Comparison of ENCODE assay signal across 11 cellular contexts in genomic region chr13:63184693-63185092, GRCh38.
A peak's percentile ranks its signal among the peaks of the same experiment; 100 is the strongest.
DNase-seq lines count a peak whose midpoint lies in the region; ATAC-seq and TF ChIP-seq lines count a peak whose summit lies in the region.
"Had no signal": no experiment of that assay in that cellular context is flagged by ENCODE, and none has a peak within 500 bp of the region (broad histone marks: within the 10 kb centered on the region; RNA-seq: fewer than 3 reads in every experiment).

No MANE protein-coding gene starts in this region.

- H4K12ac ChIP-seq in trophoblast cell (ENCODE audit: low read depth, low read length): no peak overlapping the region

- no peak overlapping the region for H3K18ac ChIP-seq in trophoblast cell (ENCODE audit: low read length)

- DNase-seq in H4 (ENCODE audit: low spot score) (peak; percentile 58), NT2/D1 (ENCODE audit: low read depth, low spot score) (peak; percentile 47), fibroblast of lung (ENCODE audit: low read depth in 2 of 2) (peak; percentile 64 to 93), trophoblast cell (peak; percentile 38 to 62), erythroblast (lab: John Stamatoyannopoulos, UW) (no peak)
- no peak for DNase-seq in activated CD4-positive, alpha-beta T cell treated with anti-CD3 and anti-CD28 coated beads for 4 hours
- DNase-seq: activated CD8-positive, alpha-beta memory T cell treated with anti-CD3 and anti-CD28 coated beads, Interleukin-2, amount 50 U/mL, for 4 hours; anterior cingulate cortex; NCI-H1048; tibial artery had no signal

- H3K4me1 ChIP-seq in NT2/D1 (ENCODE audit: insufficient read depth, insufficient read length): no peaks in the 10 kb centered on the region
- no peaks in the 10 kb centered on the region for H3K4me1 ChIP-seq in fibroblast of lung (ENCODE audit: control insufficient read depth, extremely low read depth, insufficient read depth, low read length)
- H3K4me1 ChIP-seq in trophoblast cell (ENCODE audit: control insufficient read depth in 1 of 2, insufficient read depth in 2 of 2, low read length in 2 of 2): peaks cover 0 to 4% of the 10 kb centered on the region in 2 experiments
- H3K4me1 ChIP-seq: tibial artery had no signal

- no peak overlapping the region for H3K14ac ChIP-seq in trophoblast cell (ENCODE audit: low read length)

- H2AFZ ChIP-seq in fibroblast of lung (ENCODE audit: low read length) (no peak overlapping the region), trophoblast cell (ENCODE audit: insufficient read depth, low read length, poor library complexity) (no peak overlapping the region)

- no peak for TF ChIP-seq POLR2A in erythroblast (IDR thresholded peaks at IDR 0.05; ENCODE audit: low read length)

- H2BK12ac ChIP-seq in trophoblast cell (ENCODE audit: low read length): no peak overlapping the region

- no peak for TF ChIP-seq CTCF in fibroblast of lung (conservative IDR thresholded peaks at IDR 0.05 in 1 of 2, IDR thresholded peaks at IDR 0.05 in 1 of 2; ENCODE audit: low read depth in 1 of 2, low read length in 2 of 2)

- H4K8ac ChIP-seq in trophoblast cell (ENCODE audit: low read depth, low read length): no peak overlapping the region

- H3K4me2 ChIP-seq in fibroblast of lung (ENCODE audit: extremely low read depth, insufficient read depth, low read length) (no peak overlapping the region), trophoblast cell (ENCODE audit: low read length) (no peak overlapping the region)

- H2BK5ac ChIP-seq in trophoblast cell (ENCODE audit: low read depth, low read length, poor library complexity): no peak overlapping the region

- no peak for ATAC-seq in HG02610 (IDR thresholded peaks at IDR 0.05; ENCODE audit: unreplicated experiment)

- no peak overlapping the region for H2AK5ac ChIP-seq in trophoblast cell (ENCODE audit: low read length)

- no peaks in the 10 kb centered on the region for H3K9me3 ChIP-seq in NT2/D1 (ENCODE audit: insufficient read depth, low read length)
- H3K9me3 ChIP-seq in fibroblast of lung (ENCODE audit: control insufficient read depth, insufficient read depth, low read depth, low read length): no peaks in the 10 kb centered on the region
- H3K9me3 ChIP-seq in trophoblast cell (ENCODE audit: insufficient read depth, low read depth, low read length): no peaks in the 10 kb centered on the region
- H3K9me3 ChIP-seq: tibial artery had no signal

- H3K4ac ChIP-seq in trophoblast cell (ENCODE audit: low read depth, low read length): no peak overlapping the region

- no peak overlapping the region for H3K9ac ChIP-seq in NT2/D1 (ENCODE audit: insufficient read length, low read depth)
- no peak overlapping the region for H3K9ac ChIP-seq in fibroblast of lung (ENCODE audit: insufficient read depth, low read length)
- no peak overlapping the region for H3K9ac ChIP-seq in trophoblast cell (ENCODE audit: low read length)

- H3K4me3 ChIP-seq in NT2/D1 (ENCODE audit: insufficient read length, low read depth) (no peak overlapping the region), fibroblast of lung (replicated peaks in 1 of 4; ENCODE audit: control extremely low read depth in 1 of 4, insufficient read depth in 1 of 4, low read depth in 3 of 4, low read length in 4 of 4) (no peak overlapping the region), trophoblast cell (ENCODE audit: low read depth, low read length) (no peak overlapping the region)
- H3K4me3 ChIP-seq: tibial artery had no signal

- no peak overlapping the region for H4K91ac ChIP-seq in trophoblast cell (ENCODE audit: low read depth, low read length)

- H3K27me3 ChIP-seq in NT2/D1 (ENCODE audit: insufficient read depth, insufficient read length) (no peaks in the 10 kb centered on the region), fibroblast of lung (ENCODE audit: control insufficient read depth, insufficient read depth, low read length) (no peaks in the 10 kb centered on the region), trophoblast cell (ENCODE audit: insufficient read depth, low read length) (no peaks in the 10 kb centered on the region)
- H3K27me3 ChIP-seq: tibial artery had no signal

- no peak overlapping the region for H2BK120ac ChIP-seq in trophoblast cell (ENCODE audit: insufficient read depth, low read length, poor library complexity)

- no peaks in the 10 kb centered on the region for H3K36me3 ChIP-seq in NT2/D1 (ENCODE audit: insufficient read depth, insufficient read length, low read length)
- H3K36me3 ChIP-seq in fibroblast of lung (ENCODE audit: control insufficient read depth, insufficient read depth, low read length): no peaks in the 10 kb centered on the region
- no peaks in the 10 kb centered on the region for H3K36me3 ChIP-seq in trophoblast cell (ENCODE audit: control insufficient read depth in 1 of 2, insufficient read depth in 2 of 2, low read length in 2 of 2)
- H3K36me3 ChIP-seq: tibial artery had no signal

- H3K79me2 ChIP-seq in fibroblast of lung (ENCODE audit: control insufficient read depth, insufficient read depth, low read length) (no peaks in the 10 kb centered on the region), trophoblast cell (ENCODE audit: control insufficient read depth, insufficient read depth, low read length, poor library complexity) (no peaks in the 10 kb centered on the region)

- H4K20me1 ChIP-seq in fibroblast of lung (ENCODE audit: control insufficient read depth, extremely low read depth, insufficient read depth, low read length): no peaks in the 10 kb centered on the region

- H3K79me1 ChIP-seq in trophoblast cell (ENCODE audit: low read length): peaks cover 2% of the 10 kb centered on the region

- H3K23ac ChIP-seq in trophoblast cell (ENCODE audit: low read length): no peak overlapping the region

- no CpG with 5 or more reads among the region's 2 CpGs for WGBS in trophoblast cell (ENCODE audit: extremely low coverage, insufficient coverage, insufficient read length)

- H3K27ac ChIP-seq in fibroblast of lung (ENCODE audit: insufficient read depth, low read length) (no peak overlapping the region), trophoblast cell (ENCODE audit: low read depth, low read length) (no peak overlapping the region)
- H3K27ac ChIP-seq: tibial artery had no signal

Comparison
In these comparisons a context has a peak if more than half of its experiments do, and no peak if none do; other contexts are left out.
1. DNase-seq: peak in H4 (single experiment), NT2/D1 (single experiment), fibroblast of lung (2 of 2) and trophoblast cell (2 of 2); none in activated CD4-positive, alpha-beta T cell treated with anti-CD3 and anti-CD28 coated beads for 4 hours (0 of 2) and erythroblast (0 of 2).